In genomic region chr1:21106238-21106637, GRCh38 we compare ENCODE assay signal across 19 cellular contexts.
DNase-seq lines count a peak whose midpoint lies in the region; ATAC-seq, FAIRE-seq and TF ChIP-seq lines count a peak whose summit lies in the region.
"Had no signal": no experiment of that assay in that cellular context is flagged by ENCODE, and none has a peak within 500 bp of the region (broad histone marks: within the 10 kb centered on the region; RNA-seq: fewer than 3 reads in every experiment).

No MANE protein-coding gene starts in this region.

- TF ChIP-seq EP300 in HepG2 (IDR thresholded peaks at IDR 0.05; ENCODE audit: low read depth in 2 of 2, low read length in 2 of 2), result no peak
- TF ChIP-seq EP300 in HepG2 (CRISPR knock-in tag; IDR thresholded peaks at IDR 0.05; ENCODE audit: borderline replicate concordance), result no peak
- no peak for TF ChIP-seq EP300 in K562 (IDR thresholded peaks at IDR 0.05; ENCODE audit: low read length)

- DNase-seq in Right ventricle myocardium superior (no peak), heart left ventricle (no peak), HepG2 (ENCODE audit: low spot score) (no peak), right lobe of liver (no peak), K562 (ENCODE audit: extremely low read depth in 1 of 4, low spot score in 3 of 4) (no peak), memory B cell (ENCODE audit: low spot score in 2 of 2) (no peak), nucleus accumbens (lab: John Stamatoyannopoulos, UW) (no peak), glutamatergic neuron (no peak)
- DNase-seq: C1 segment of cervical spinal cord; Caco-2; CD8-positive, alpha-beta T cell; DMS153; DND-41; GOT3; HFFc6 had no signal

- H3K9me3 Mint-ChIP-seq in memory B cell (no peaks in the 10 kb centered on the region), glutamatergic neuron (ENCODE audit: unreplicated experiment) (no peaks in the 10 kb centered on the region)
- H3K9me3 Mint-ChIP-seq: CD8-positive, alpha-beta T cell; HFFc6 had no signal

- H3K4me3 ChIP-seq in heart left ventricle, result no peak overlapping the region
- no peak overlapping the region for H3K4me3 ChIP-seq in HepG2 (replicated peaks in 1 of 3; ENCODE audit: insufficient read depth in 1 of 3, low read depth in 2 of 3, low read length in 3 of 3)
- no peak overlapping the region for H3K4me3 ChIP-seq in right lobe of liver
- no peak overlapping the region for H3K4me3 ChIP-seq in K562
- H3K4me3 ChIP-seq: HAP-1 had no signal

- H3K4me2 ChIP-seq in HepG2 (ENCODE audit: low read depth, low read length) (no peak overlapping the region), K562 (ENCODE audit: insufficient read depth, low read length) (no peak overlapping the region)

- H3K27me3 ChIP-seq in heart left ventricle (no peaks in the 10 kb centered on the region), HepG2 (ENCODE audit: control insufficient read depth in 1 of 2, insufficient read depth in 2 of 2, low read length in 2 of 2) (no peaks in the 10 kb centered on the region), right lobe of liver (no peaks in the 10 kb centered on the region), K562 (ENCODE audit: control insufficient read depth in 2 of 2, insufficient read depth in 2 of 2, low read length in 2 of 2) (no peaks in the 10 kb centered on the region)

- no peaks in the 10 kb centered on the region for H4K20me1 ChIP-seq in HepG2 (ENCODE audit: insufficient read depth, low read length)
- H4K20me1 ChIP-seq in K562 (replicated peaks; ENCODE audit: control insufficient read depth, insufficient read depth, low read length), result no peaks in the 10 kb centered on the region

- CTCF ChIA-PET in HepG2 (lab: Yijun Ruan, JAX; ENCODE audit: low intra/inter-chr PET ratio, low total read pairs) (no interaction called here), K562 (lab: Yijun Ruan, JAX; ENCODE audit: low intra/inter-chr PET ratio) (no interaction called here)

- H3K79me2 ChIP-seq in HepG2 (ENCODE audit: insufficient read depth, low read length) (no peaks in the 10 kb centered on the region), K562 (ENCODE audit: control insufficient read depth, insufficient read depth, low read length) (no peaks in the 10 kb centered on the region)

- H3K9me1 ChIP-seq in K562 (ENCODE audit: control insufficient read depth, insufficient read depth, low read length), result no peaks in the 10 kb centered on the region

- ATAC-seq in Right ventricle myocardium superior (ENCODE audit: poor library complexity) (peak; percentile 70), heart left ventricle (no peak), HepG2 (no peak), right lobe of liver (no peak), K562 (no peak), memory B cell (ENCODE audit: low read depth) (no peak)
- ATAC-seq: CD8-positive, alpha-beta T cell had no signal

- H3K4me1 ChIP-seq in heart left ventricle (peaks cover 0 to 14% (median 2%) of the 10 kb centered on the region in 12 donors), HepG2 (ENCODE audit: insufficient read depth, low read length) (no peaks in the 10 kb centered on the region), right lobe of liver (no peaks in the 10 kb centered on the region), K562 (replicated peaks in 1 of 2; ENCODE audit: control insufficient read depth in 2 of 2, insufficient read depth in 2 of 2, low read length in 2 of 2) (no peaks in the 10 kb centered on the region)
- H3K4me1 ChIP-seq: Caco-2, HAP-1 had no signal

- H3K4me1 Mint-ChIP-seq in memory B cell (peaks cover 2% of the 10 kb centered on the region), glutamatergic neuron (ENCODE audit: low read depth, unreplicated experiment) (no peaks in the 10 kb centered on the region)

- TF ChIP-seq POLR2A in heart left ventricle (IDR thresholded peaks at IDR 0.05), result no peak
- TF ChIP-seq POLR2A in HepG2 (IDR thresholded peaks at IDR 0.05; ENCODE audit: insufficient read depth in 1 of 2, low read depth in 2 of 2, low read length in 2 of 2), result no peak
- no peak for TF ChIP-seq POLR2A in right lobe of liver (IDR thresholded peaks at IDR 0.05)
- no peak for TF ChIP-seq POLR2A in K562 (conservative IDR thresholded peaks at IDR 0.05)

- H3K36me3 Mint-ChIP-seq in memory B cell (peaks cover 17% of the 10 kb centered on the region), glutamatergic neuron (ENCODE audit: unreplicated experiment) (no peaks in the 10 kb centered on the region)

- 41 to 50% (median 44%) methylated on average over 2 of the region's 2 CpGs for WGBS in heart left ventricle, 4 donors
- 99% methylated on average over 2 of the region's 2 CpGs for WGBS in HepG2 (ENCODE audit: low lambda C conversion rate)
- 86% methylated on average over 2 of the region's 2 CpGs for whole genome bisulfite sequencing in right lobe of liver (ENCODE audit: insufficient coverage, low coverage, low lambda C conversion rate, missing lambda C conversion rate)
- WGBS in K562 (ENCODE audit: insufficient coverage, low coverage, missing lambda C conversion rate), result 47% methylated on average over 2 of the region's 2 CpGs

- no peak overlapping the region for H3K4me3 Mint-ChIP-seq in memory B cell
- H3K4me3 Mint-ChIP-seq in glutamatergic neuron (ENCODE audit: unreplicated experiment), result no peak overlapping the region
- H3K4me3 Mint-ChIP-seq: CD8-positive, alpha-beta T cell; HFFc6 had no signal

- H3K27ac ChIP-seq in heart left ventricle, result no peak overlapping the region
- no peak overlapping the region for H3K27ac ChIP-seq in HepG2 (ENCODE audit: extremely low read length, insufficient read depth, low read length)
- no peak overlapping the region for H3K27ac ChIP-seq in right lobe of liver
- no peak overlapping the region for H3K27ac ChIP-seq in K562 (ENCODE audit: extremely low read depth, low read depth, low read length)

- POLR2A ChIA-PET in HepG2 (lab: Yijun Ruan, JAX) (no interaction called here), K562 (lab: Yijun Ruan, JAX) (interaction anchor here (0.8 kb wide), 1 partner anchor 11 kb away, joined by 3 read pairs; no protein-coding TSS in a partner anchor)

- TF ChIP-seq CTCF in heart left ventricle (IDR thresholded peaks at IDR 0.05) (no peak), HepG2 (CRISPR knock-in tag; IDR thresholded peaks at IDR 0.05) (no peak), right lobe of liver (IDR thresholded peaks at IDR 0.05) (no peak), K562 (IDR thresholded peaks at IDR 0.05 in 2 of 3, conservative IDR thresholded peaks at IDR 0.05 in 1 of 3; ENCODE audit: insufficient read depth in 2 of 3, low read depth in 1 of 3, low read length in 3 of 3) (no peak), glutamatergic neuron (IDR thresholded peaks at IDR 0.05; ENCODE audit: partially characterized antibody, unreplicated experiment) (no peak)

- no peaks in the 10 kb centered on the region for H3K27me3 Mint-ChIP-seq in memory B cell
- no peaks in the 10 kb centered on the region for H3K27me3 Mint-ChIP-seq in glutamatergic neuron (ENCODE audit: unreplicated experiment)

- H3K27ac Mint-ChIP-seq in memory B cell, result peak overlapping the region; percentile 25
- no peak overlapping the region for H3K27ac Mint-ChIP-seq in glutamatergic neuron (ENCODE audit: unreplicated experiment)
- H3K27ac Mint-ChIP-seq: CD8-positive, alpha-beta T cell; HFFc6 had no signal

- in situ Hi-C loops in HepG2 (cut with HindIII; ENCODE audit: extremely low pct_ligation_motif_present, low pct_unique_long_range_greater_than_20kb) (no loop called here), K562 (cut with MboI) (no loop called here)

- FAIRE-seq in HepG2 (lab: Jason Lieb, UNC), result no peak
- no peak for FAIRE-seq in K562 (lab: Jason Lieb, UNC)
- FAIRE-seq: G401.6, GM12892, H54 had no signal

- H3K9ac ChIP-seq in HepG2 (ENCODE audit: insufficient read depth, low read depth, low read length) (no peak overlapping the region), K562 (ENCODE audit: insufficient read depth in 1 of 2, low read depth in 2 of 2, low read length in 2 of 2) (no peak overlapping the region)

- intact Hi-C loops in Right ventricle myocardium superior (cut with DNase I), result no loop called here
- intact Hi-C loops in heart left ventricle (cut with DNase I), result loop anchor here in 1 of 10 donors (10.0 kb wide), 1 partner anchor 89 kb away; no protein-coding TSS in a partner anchor
- intact Hi-C loops in HepG2 (cut with micrococcal nuclease; ENCODE audit: unreplicated experiment), result no loop called here
- intact Hi-C loops in right lobe of liver (cut with DNase I), result no loop called here
- intact Hi-C loops in K562 (cut with micrococcal nuclease), result no loop called here

- H3K9me3 ChIP-seq in heart left ventricle, result no peaks in the 10 kb centered on the region
- no peaks in the 10 kb centered on the region for H3K9me3 ChIP-seq in HepG2 (ENCODE audit: low read length)
- no peaks in the 10 kb centered on the region for H3K9me3 ChIP-seq in right lobe of liver
- no peaks in the 10 kb centered on the region for H3K9me3 ChIP-seq in K562 (replicated peaks; ENCODE audit: control insufficient read depth, insufficient read depth, low read depth, low read length)
- H3K9me3 ChIP-seq: Caco-2, HAP-1 had no signal

- TF ChIP-seq RAD21 in HepG2 (CRISPR knock-in tag; IDR thresholded peaks at IDR 0.05) (no peak), K562 (CRISPR knock-in tag; conservative IDR thresholded peaks at IDR 0.05 in 1 of 2, IDR thresholded peaks at IDR 0.05 in 1 of 2) (no peak)

- peaks cover 0 to 18% (median 9%) of the 10 kb centered on the region in 9 donors for H3K36me3 ChIP-seq in heart left ventricle
- peaks cover 0 to 3% of the 10 kb centered on the region in 2 experiments; a peak in 2 of 5 replicates for H3K36me3 ChIP-seq in HepG2 (replicated peaks in 1 of 2; ENCODE audit: control insufficient read depth in 1 of 2, insufficient read depth in 2 of 2, low read length in 2 of 2)
- H3K36me3 ChIP-seq in right lobe of liver, result no peaks in the 10 kb centered on the region
- H3K36me3 ChIP-seq in K562 (ENCODE audit: control insufficient read depth, insufficient read depth, low read length), result peaks cover 13% of the 10 kb centered on the region; the same call in 2 of the 3 replicates

- BruUV-seq in HepG2 (replicated peaks; lab: Mats Ljungman, UMichigan) (no TSS peak), K562 (replicated peaks; lab: Mats Ljungman, UMichigan) (no TSS peak)

- no peak overlapping the region for H2AFZ ChIP-seq in HepG2 (ENCODE audit: low read length)
- no peak overlapping the region for H2AFZ ChIP-seq in K562 (ENCODE audit: low read depth, low read length)

TF ChIP-seq in HepG2, 621 proteins besides CTCF, POLR2A, EP300 and RAD21:
- TF ChIP-seq KLF9 (CRISPR knock-in tag; IDR thresholded peaks at IDR 0.05; ENCODE audit: low read depth) (no peak), CEBPB (IDR thresholded peaks at IDR 0.05; ENCODE audit: borderline replicate concordance, low read depth, low read length) (0 out of 2 replicates have a peak, but pooled peaks have one; percentile 5)
TF ChIP-seq in HepG2: peak in this region for 1.

TF ChIP-seq in K562, 482 proteins besides CTCF, POLR2A, EP300 and RAD21 (continues in another document):
- TF ChIP-seq, protein P1, sequence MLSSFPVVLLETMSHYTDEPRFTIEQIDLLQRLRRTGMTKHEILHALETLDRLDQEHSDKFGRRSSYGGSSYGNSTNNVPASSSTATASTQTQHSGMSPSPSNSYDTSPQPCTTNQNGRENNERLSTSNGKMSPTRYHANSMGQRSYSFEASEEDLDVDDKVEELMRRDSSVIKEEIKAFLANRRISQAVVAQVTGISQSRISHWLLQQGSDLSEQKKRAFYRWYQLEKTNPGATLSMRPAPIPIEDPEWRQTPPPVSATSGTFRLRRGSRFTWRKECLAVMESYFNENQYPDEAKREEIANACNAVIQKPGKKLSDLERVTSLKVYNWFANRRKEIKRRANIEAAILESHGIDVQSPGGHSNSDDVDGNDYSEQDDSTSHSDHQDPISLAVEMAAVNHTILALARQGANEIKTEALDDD (IDR thresholded peaks at IDR 0.05), result peak; percentile 88
